8 cellular contexts compared by ENCODE assay signal in genomic region chr19:35545855-35546381, GRCh38. TPM values are rescaled to one million over a fixed set of nuclear protein-coding genes. Genes with fewer than 3 reads are reported as not detected.
DNase-seq lines count a peak whose midpoint lies in the region; ATAC-seq and TF ChIP-seq lines count a peak whose summit lies in the region.

No MANE protein-coding gene starts in this region.

- H3K4me1 Mint-ChIP-seq in activated T-cell treated with anti-CD3 and anti-CD28 coated beads, Interleukin-2, amount 50 U/mL, for 4 hours (ENCODE audit: low read depth) = peaks cover 32% of the 10 kb centered on the region

- H3K4me2 ChIP-seq in osteoblast (ENCODE audit: insufficient read depth, low read length) = peak overlapping the region; percentile 86

- no peaks in the 10 kb centered on the region for H3K9me3 Mint-ChIP-seq in activated T-cell treated with anti-CD3 and anti-CD28 coated beads, Interleukin-2, amount 50 U/mL, for 4 hours

- H4K20me1 ChIP-seq in osteoblast (ENCODE audit: insufficient read depth, low read length) = peaks cover 7% of the 10 kb centered on the region

- H3K36me3 ChIP-seq in osteoblast (ENCODE audit: insufficient read depth, low read length) = peaks cover 13% of the 10 kb centered on the region
- H3K36me3 ChIP-seq in urinary bladder (ENCODE audit: insufficient read depth) = no peaks in the 10 kb centered on the region

- WGBS in urinary bladder = 3% methylated on average over 27 of the region's 27 CpGs

- peak overlapping the region; percentile 93 for H2AFZ ChIP-seq in osteoblast (ENCODE audit: low read length)

- ATAC-seq in HG02759 (IDR thresholded peaks at IDR 0.05; ENCODE audit: unreplicated experiment) = peak; percentile 52
- peak; percentile 76 to 80 for ATAC-seq in activated T-cell treated with anti-CD3 and anti-CD28 coated beads, Interleukin-2, amount 50 U/mL, for 4 hours

- peak; percentile 88 for DNase-seq in GM13977 (ENCODE audit: low spot score)
- peak; percentile 28 for DNase-seq in NCI-H226
- peak; percentile 59 for DNase-seq in activated T-cell treated with anti-CD3 and anti-CD28 coated beads, Interleukin-2, amount 50 U/mL, for 4 hours
- DNase-seq in fibroblast of peridontal ligament (ENCODE audit: extremely low read depth) = peak; percentile 10
- peak; percentile 93 for DNase-seq in osteoblast (ENCODE audit: insufficient read length, low spot score, missing footprints)
- DNase-seq in superior temporal gyrus (ENCODE audit: extremely low spot score) = no peak

- no peaks in the 10 kb centered on the region for H3K27me3 Mint-ChIP-seq in activated T-cell treated with anti-CD3 and anti-CD28 coated beads, Interleukin-2, amount 50 U/mL, for 4 hours (ENCODE audit: low read depth)

- H3K4me3 ChIP-seq in osteoblast (ENCODE audit: insufficient read depth, low read length) = peak overlapping the region; percentile 97
- H3K4me3 ChIP-seq in urinary bladder (ENCODE audit: low read depth, low read length) = peak overlapping the region; percentile 91

- peak overlapping the region; percentile 94 for H3K4me3 Mint-ChIP-seq in activated T-cell treated with anti-CD3 and anti-CD28 coated beads, Interleukin-2, amount 50 U/mL, for 4 hours

- TF ChIP-seq CTCF in GM13977 (IDR thresholded peaks at IDR 0.05; ENCODE audit: extremely low read depth, insufficient read depth, missing control alignments) (no peak), osteoblast (IDR thresholded peaks at IDR 0.05; ENCODE audit: extremely low read depth, low read depth, low read length) (no peak)

- in situ Hi-C loops in GM13977 (cut with MboI; ENCODE audit: low pct_unique_long_range_greater_than_20kb, low sequenced_read_pairs, unreplicated experiment) = no loop called here

- H3K27ac ChIP-seq in osteoblast (ENCODE audit: low read depth, low read length) (peak overlapping the region; percentile 88), urinary bladder (ENCODE audit: low read depth) (peak overlapping the region; percentile 68)

- H3K9me3 ChIP-seq in osteoblast (ENCODE audit: low read depth, low read length) = no peaks in the 10 kb centered on the region

- H3K27me3 ChIP-seq in osteoblast (ENCODE audit: insufficient read depth, low read length) = no peaks in the 10 kb centered on the region

- peaks cover 14% of the 10 kb centered on the region for H3K4me1 ChIP-seq in osteoblast (ENCODE audit: insufficient read depth, low read length)
- H3K4me1 ChIP-seq in urinary bladder (ENCODE audit: insufficient read depth) = no peaks in the 10 kb centered on the region

- peaks cover 19% of the 10 kb centered on the region for H3K36me3 Mint-ChIP-seq in activated T-cell treated with anti-CD3 and anti-CD28 coated beads, Interleukin-2, amount 50 U/mL, for 4 hours (ENCODE audit: insufficient read depth)

- H3K79me2 ChIP-seq in osteoblast (ENCODE audit: insufficient read depth, low read length) = peaks cover 38% of the 10 kb centered on the region

RNA-seq across cellular contexts. Expression of gene TMEM147, which starts 0.5 kb away (rescaled TPM):
- total RNA-seq in activated T-cell treated with anti-CD3 and anti-CD28 coated beads, Interleukin-2, amount 50 U/mL, for 4 hours = 100 to 1,000 TPM; 111 to 148 (median 115) TPM
- total RNA-seq in osteoblast = 93.1 and 98.8 TPM in 2 replicates
- 57.0 TPM for total RNA-seq in urinary bladder
- 141 TPM for polyA plus RNA-seq in urinary bladder

RNA-seq across cellular contexts. Expression of gene GAPDHS, which starts 12.7 kb away (rescaled TPM):
- total RNA-seq in activated T-cell treated with anti-CD3 and anti-CD28 coated beads, Interleukin-2, amount 50 U/mL, for 4 hours = not detected
- total RNA-seq in osteoblast (not detected in 2 replicates), urinary bladder (not detected)
- polyA plus RNA-seq in urinary bladder = not detected

RNA-seq across cellular contexts. Expression of gene ATP4A, which starts 17.5 kb away (rescaled TPM):
- total RNA-seq in activated T-cell treated with anti-CD3 and anti-CD28 coated beads, Interleukin-2, amount 50 U/mL, for 4 hours = not detected
- total RNA-seq in osteoblast (not detected in 2 replicates), urinary bladder (not detected)
- polyA plus RNA-seq in urinary bladder = not detected

RNA-seq across cellular contexts. Expression of gene SBSN, which starts 17.8 kb away (rescaled TPM):
- total RNA-seq in activated T-cell treated with anti-CD3 and anti-CD28 coated beads, Interleukin-2, amount 50 U/mL, for 4 hours = not detected
- total RNA-seq in osteoblast (4.7 and 12.1 TPM in 2 replicates), urinary bladder (not detected)
- polyA plus RNA-seq in urinary bladder = 0.15 TPM

RNA-seq across cellular contexts. Expression of gene DMKN, which starts 32.5 kb away (rescaled TPM):
- total RNA-seq in activated T-cell treated with anti-CD3 and anti-CD28 coated beads, Interleukin-2, amount 50 U/mL, for 4 hours = 1 to 10 TPM in 1 of 3 donors, under 1 TPM in 2; 0.49 to 1.3 (median 0.95) TPM
- 24.2 and 30.9 TPM in 2 replicates for total RNA-seq in osteoblast
- total RNA-seq in urinary bladder = 10.7 TPM
- polyA plus RNA-seq in urinary bladder = 17.5 TPM
